15 cellular contexts compared by ENCODE assay signal in genomic region chr10:78703581-78703980, GRCh38.
DNase-seq lines count a peak whose midpoint lies in the region; TF ChIP-seq lines count a peak whose summit lies in the region.
"Had no signal": no experiment of that assay in that cellular context is flagged by ENCODE, and none has a peak within 500 bp of the region (broad histone marks: within the 10 kb centered on the region; RNA-seq: fewer than 3 reads in every experiment).

No MANE protein-coding gene starts in this region.

- H3K4me3 ChIP-seq in trophoblast cell (ENCODE audit: low read depth, low read length) (no peak overlapping the region), brain microvascular endothelial cell (ENCODE audit: low read depth, low read length) (no peak overlapping the region)
- H3K4me3 ChIP-seq: GM12878, K562 had no signal

- WGBS in trophoblast cell (ENCODE audit: extremely low coverage, insufficient coverage, insufficient read length), result no CpG with 5 or more reads among the region's 6 CpGs

- no peak overlapping the region for H3K9ac ChIP-seq in trophoblast cell (ENCODE audit: low read length)

- H3K14ac ChIP-seq in trophoblast cell (ENCODE audit: low read length), result no peak overlapping the region

- H2BK5ac ChIP-seq in trophoblast cell (ENCODE audit: low read depth, low read length, poor library complexity), result no peak overlapping the region

- H3K36me3 ChIP-seq in trophoblast cell (ENCODE audit: control insufficient read depth in 1 of 2, insufficient read depth in 2 of 2, low read length in 2 of 2), result no peaks in the 10 kb centered on the region
- H3K36me3 ChIP-seq in brain microvascular endothelial cell (replicated peaks), result no peaks in the 10 kb centered on the region

- H4K91ac ChIP-seq in trophoblast cell (ENCODE audit: low read depth, low read length), result no peak overlapping the region

- peak overlapping the region; percentile 68 for H4K8ac ChIP-seq in trophoblast cell (ENCODE audit: low read depth, low read length)

- no peak overlapping the region for H3K4me2 ChIP-seq in trophoblast cell (ENCODE audit: low read length)

- in situ Hi-C loops in brain microvascular endothelial cell (cut with HindIII; ENCODE audit: low pct_ligation_motif_present, low sequenced_read_pairs), result no loop called here

- H3K27ac ChIP-seq in trophoblast cell (ENCODE audit: low read depth, low read length), result no peak overlapping the region
- H3K27ac ChIP-seq in brain microvascular endothelial cell, result no peak overlapping the region
- H3K27ac ChIP-seq: C4-2B had no signal

- H3K4ac ChIP-seq in trophoblast cell (ENCODE audit: low read depth, low read length), result no peak overlapping the region

- peaks cover 5% of the 10 kb centered on the region for H3K79me1 ChIP-seq in trophoblast cell (ENCODE audit: low read length)

- H3K23ac ChIP-seq in trophoblast cell (ENCODE audit: low read length), result no peak overlapping the region

- no peaks in the 10 kb centered on the region for H3K27me3 ChIP-seq in trophoblast cell (ENCODE audit: insufficient read depth, low read length)
- no peaks in the 10 kb centered on the region for H3K27me3 ChIP-seq in brain microvascular endothelial cell (replicated peaks)

- H2AK5ac ChIP-seq in trophoblast cell (ENCODE audit: low read length), result no peak overlapping the region

- H2BK12ac ChIP-seq in trophoblast cell (ENCODE audit: low read length), result no peak overlapping the region

- H3K9me3 ChIP-seq in trophoblast cell (ENCODE audit: insufficient read depth, low read depth, low read length), result peaks cover 2% of the 10 kb centered on the region

- no peak overlapping the region for H3K18ac ChIP-seq in trophoblast cell (ENCODE audit: low read length)

- TF ChIP-seq CTCF in brain microvascular endothelial cell (IDR thresholded peaks at IDR 0.05; ENCODE audit: low read depth, low read length, missing control alignments), result no peak

- H4K12ac ChIP-seq in trophoblast cell (ENCODE audit: low read depth, low read length), result no peak overlapping the region

- H2BK120ac ChIP-seq in trophoblast cell (ENCODE audit: insufficient read depth, low read length, poor library complexity), result no peak overlapping the region

- DNase-seq in EH (ENCODE audit: low read depth) (peak; percentile 71), RPMI7951 (ENCODE audit: low read depth) (peak; percentile 73), fibroblast of peridontal ligament (ENCODE audit: extremely low read depth) (peak; percentile 16), trophoblast cell (no peak), brain microvascular endothelial cell (no peak), GDM1 (lab: John Stamatoyannopoulos, UW) (no peak)
- DNase-seq in effector CD4-positive, alpha-beta T cell, result no peak
- DNase-seq: COR-L47, NCI-H1092, NCI-H1694, NCI-H510A, SHP77 had no signal

- no peaks in the 10 kb centered on the region for H3K79me2 ChIP-seq in trophoblast cell (ENCODE audit: control insufficient read depth, insufficient read depth, low read length, poor library complexity)

- H3K4me1 ChIP-seq in trophoblast cell (ENCODE audit: control insufficient read depth in 1 of 2, insufficient read depth in 2 of 2, low read length in 2 of 2), result peaks cover 11 to 14% of the 10 kb centered on the region in 2 experiments

- H2AFZ ChIP-seq in trophoblast cell (ENCODE audit: insufficient read depth, low read length, poor library complexity), result no peak overlapping the region

Comparison
In these comparisons a context has a peak if more than half of its experiments do, and no peak if none do; other contexts are left out.
1. DNase-seq: peak in EH (single experiment), RPMI7951 (single experiment) and fibroblast of peridontal ligament (single experiment); none in trophoblast cell (0 of 2), brain microvascular endothelial cell (single experiment), GDM1 (single experiment) and effector CD4-positive, alpha-beta T cell (single experiment).